8 cellular contexts compared by ENCODE assay signal in genomic region chr6:30913721-30914075, GRCh38. TPM values are rescaled to one million over a fixed set of nuclear protein-coding genes. Genes with fewer than 3 reads are reported as not detected.
DNase-seq lines count a peak whose midpoint lies in the region; ATAC-seq, FAIRE-seq and TF ChIP-seq lines count a peak whose summit lies in the region.

No MANE protein-coding gene starts in this region.

- H3K4me1 ChIP-seq in mononuclear cell (ENCODE audit: insufficient read depth, low read length) = peaks cover 25% of the 10 kb centered on the region

- no peak for FAIRE-seq in bronchial epithelial cell (lab: Jason Lieb, UNC)

- no peaks in the 10 kb centered on the region for H3K9me3 ChIP-seq in mononuclear cell (ENCODE audit: low read depth, low read length)

- ATAC-seq in HG03280 (IDR thresholded peaks at IDR 0.05; ENCODE audit: unreplicated experiment) = peak; percentile 7
- ATAC-seq in GM21528 (IDR thresholded peaks at IDR 0.05; ENCODE audit: low FRiP score, unreplicated experiment) = no peak
- ATAC-seq in esophagus mucosa = no peak

- H3K36me3 ChIP-seq in bronchial epithelial cell (ENCODE audit: control insufficient read depth, insufficient read depth, low read length) = peaks cover 16% of the 10 kb centered on the region

- H3K4me3 ChIP-seq in AG10803 (ENCODE audit: low read length) (peak overlapping the region; percentile 48), bronchial epithelial cell (ENCODE audit: low read depth, low read length) (peak overlapping the region; percentile 21), mononuclear cell (ENCODE audit: low read length) (peak overlapping the region; percentile 66)

- no peak for TF ChIP-seq CTCF in AG10803 (conservative IDR thresholded peaks at IDR 0.05; ENCODE audit: low read length)
- TF ChIP-seq CTCF in bronchial epithelial cell (IDR thresholded peaks at IDR 0.05; ENCODE audit: insufficient read depth, low read length, severe bottlenecking) = no peak

- H3K27me3 ChIP-seq in bronchial epithelial cell (ENCODE audit: control insufficient read depth, insufficient read depth, low read length) (no peaks in the 10 kb centered on the region), mononuclear cell (ENCODE audit: insufficient read depth, low read length) (no peaks in the 10 kb centered on the region)

- no peak for DNase-seq in AG10803 (ENCODE audit: low read depth)
- no peak for DNase-seq in bronchial epithelial cell (ENCODE audit: low read depth)
- no peak for DNase-seq in cerebellar cortex (ENCODE audit: low spot score)
- DNase-seq in CD1c-positive myeloid dendritic cell (ENCODE audit: extremely low spot score) = no peak

RNA-seq across cellular contexts. Expression of gene VARS2, which starts 0.3 kb away (rescaled TPM):
- total RNA-seq in bronchial epithelial cell (24.6 and 26.3 TPM in 2 replicates), mononuclear cell (10.0 TPM), esophagus mucosa (26.3 TPM)

RNA-seq across cellular contexts. Expression of gene GTF2H4, which starts 5.7 kb away (rescaled TPM):
- total RNA-seq in bronchial epithelial cell (10.0 and 10.6 TPM in 2 replicates), mononuclear cell (2.8 TPM), esophagus mucosa (23.9 TPM)

RNA-seq across cellular contexts. Expression of gene SFTA2, which starts 18.3 kb away (rescaled TPM):
- total RNA-seq in bronchial epithelial cell = not detected in 2 replicates
- total RNA-seq in mononuclear cell = not detected
- 9.0 TPM for total RNA-seq in esophagus mucosa

RNA-seq across cellular contexts. Expression of gene MUCL3, which starts 27.1 kb away (rescaled TPM):
- total RNA-seq in bronchial epithelial cell (under 0.01 TPM in 1 of 2 replicates, not detected in the other), mononuclear cell (not detected), esophagus mucosa (1.00 TPM)

RNA-seq across cellular contexts. Expression of gene DDR1, which starts 29.4 kb away (rescaled TPM):
- 149 and 194 TPM in 2 replicates for total RNA-seq in bronchial epithelial cell
- total RNA-seq in mononuclear cell = 2.5 TPM
- 220 TPM for total RNA-seq in esophagus mucosa

Comparison
In these comparisons a context has a peak if more than half of its experiments do, and no peak if none do; other contexts are left out.
1. RNA of gene SFTA2, which starts 18.3 kb away (total RNA-seq): 9.0 TPM in esophagus mucosa (single experiment); not detected in bronchial epithelial cell and not detected in mononuclear cell (single experiment); every median in the first group is over 10 times any median in the second.
2. Peak in every context shown above with its lines, with median percentiles within 50 percentile points of each other: H3K4me3 ChIP-seq.